9 cellular contexts compared by ENCODE assay signal in genomic region chr18:51236225-51236624, GRCh38. TPM values are rescaled to one million over a fixed set of nuclear protein-coding genes. Genes with fewer than 3 reads are reported as not detected.
A peak's percentile ranks its signal among the peaks of the same experiment; 100 is the strongest.
DNase-seq lines count a peak whose midpoint lies in the region; ATAC-seq, FAIRE-seq and TF ChIP-seq lines count a peak whose summit lies in the region.
"Had no signal": no experiment of that assay in that cellular context is flagged by ENCODE, and none has a peak within 500 bp of the region (broad histone marks: within the 10 kb centered on the region; RNA-seq: fewer than 3 reads in every experiment).

No MANE protein-coding gene starts in this region.

- no peaks in the 10 kb centered on the region for H3K36me3 ChIP-seq in body of pancreas (replicated peaks in 1 of 2; ENCODE audit: insufficient read depth in 1 of 2, low read depth in 2 of 2)
- H3K36me3 ChIP-seq in CD8-positive, alpha-beta T cell (ENCODE audit: insufficient read depth, low read length) = no peaks in the 10 kb centered on the region

- H3K27ac ChIP-seq in body of pancreas = no peak overlapping the region
- no peak overlapping the region for H3K27ac ChIP-seq in CD8-positive, alpha-beta T cell (ENCODE audit: low read depth, low read length)

- no peaks in the 10 kb centered on the region for H3K36me3 Mint-ChIP-seq in osteocyte (ENCODE audit: unreplicated experiment)
- H3K36me3 Mint-ChIP-seq in CD8-positive, alpha-beta T cell = no peaks in the 10 kb centered on the region
- H3K36me3 Mint-ChIP-seq: naive thymus-derived CD4-positive, alpha-beta T cell had no signal

- H3K27me3 Mint-ChIP-seq in osteocyte (ENCODE audit: unreplicated experiment) = no peaks in the 10 kb centered on the region
- H3K27me3 Mint-ChIP-seq in CD8-positive, alpha-beta T cell (ENCODE audit: low read depth) = no peaks in the 10 kb centered on the region

- TF ChIP-seq CTCF in body of pancreas (IDR thresholded peaks at IDR 0.05) = no peak
- TF ChIP-seq CTCF in osteocyte (IDR thresholded peaks at IDR 0.05) = no peak
- no peak for TF ChIP-seq CTCF in CD8-positive, alpha-beta T cell (IDR thresholded peaks at IDR 0.05)

- TF ChIP-seq POLR2A in H54 (IDR thresholded peaks at IDR 0.05; ENCODE audit: low read depth, low read length) = no peak
- no peak for TF ChIP-seq POLR2A in body of pancreas (IDR thresholded peaks at IDR 0.05)

- POLR2A ChIA-PET in CD8-positive, alpha-beta T cell (lab: Charles Lee) = no interaction called here

- DNase-seq in H54 (ENCODE audit: insufficient read length, low spot score) = peak; percentile 44
- DNase-seq in NCI-H460 (ENCODE audit: extremely low read depth, low read depth) = peak; percentile 53
- DNase-seq in body of pancreas = peak in 1 of 4 donors; percentile 11
- no peak for DNase-seq in osteocyte (ENCODE audit: extremely low spot score, unreplicated experiment)
- no peak for DNase-seq in CD8-positive, alpha-beta T cell
- no peak for DNase-seq in NCI-H1105 treated with DMSO at 0.1 percent for 48 hours (lab: John Stamatoyannopoulos, UW)
- DNase-seq: KG1; naive thymus-derived CD4-positive, alpha-beta T cell had no signal

- H3K4me1 ChIP-seq in body of pancreas = no peaks in the 10 kb centered on the region
- H3K4me1 ChIP-seq in CD8-positive, alpha-beta T cell (ENCODE audit: insufficient read depth, low read length) = no peaks in the 10 kb centered on the region

- H3K9me3 Mint-ChIP-seq in osteocyte (ENCODE audit: unreplicated experiment) = no peaks in the 10 kb centered on the region
- H3K9me3 Mint-ChIP-seq in CD8-positive, alpha-beta T cell = no peaks in the 10 kb centered on the region

- H3K27ac Mint-ChIP-seq in osteocyte (ENCODE audit: unreplicated experiment) = peak overlapping the region; percentile 31
- no peak overlapping the region for H3K27ac Mint-ChIP-seq in CD8-positive, alpha-beta T cell

- H3K4me1 Mint-ChIP-seq in osteocyte (ENCODE audit: unreplicated experiment) = peaks cover 30% of the 10 kb centered on the region
- no peaks in the 10 kb centered on the region for H3K4me1 Mint-ChIP-seq in CD8-positive, alpha-beta T cell (ENCODE audit: low read depth)

- no peak overlapping the region for H3K4me3 ChIP-seq in body of pancreas
- H3K4me3 ChIP-seq in CD8-positive, alpha-beta T cell (ENCODE audit: low read depth, low read length) = no peak overlapping the region

- ATAC-seq in body of pancreas (peak; percentile 33), HG02970 (IDR thresholded peaks at IDR 0.05; ENCODE audit: low FRiP score, unreplicated experiment) (no peak)
- ATAC-seq in CD8-positive, alpha-beta T cell = no peak
- ATAC-seq: naive thymus-derived CD4-positive, alpha-beta T cell had no signal

- H3K9me3 ChIP-seq in body of pancreas = no peaks in the 10 kb centered on the region
- H3K9me3 ChIP-seq in CD8-positive, alpha-beta T cell (ENCODE audit: low read length) = no peaks in the 10 kb centered on the region

- no peaks in the 10 kb centered on the region for H3K27me3 ChIP-seq in body of pancreas
- H3K27me3 ChIP-seq in CD8-positive, alpha-beta T cell (ENCODE audit: insufficient read depth, low read length) = no peaks in the 10 kb centered on the region

- intact Hi-C loops in body of pancreas (cut with DNase I) = no loop called here
- intact Hi-C loops in CD8-positive, alpha-beta T cell (cut with DNase I, micrococcal nuclease) = no loop called here

- CTCF ChIA-PET in CD8-positive, alpha-beta T cell (lab: Charles Lee) = no interaction called here

- H3K4me3 Mint-ChIP-seq in osteocyte (ENCODE audit: unreplicated experiment) = no peak overlapping the region
- no peak overlapping the region for H3K4me3 Mint-ChIP-seq in CD8-positive, alpha-beta T cell
- H3K4me3 Mint-ChIP-seq: naive thymus-derived CD4-positive, alpha-beta T cell had no signal

- FAIRE-seq in H54 (lab: Jason Lieb, UNC) = peak; percentile 96

- 39 to 57% methylated on average over 2 of the region's 2 CpGs for WGBS in body of pancreas, 2 donors

RNA-seq across cellular contexts. Expression of gene MEX3C, which starts 38.7 kb away (rescaled TPM):
- total RNA-seq in NCI-H460 (2014; rRNA removed; shearing (Covaris generic)) = 53.0 and 53.5 TPM in 2 replicates
- 11.4 and 15.7 TPM in 2 replicates for polyA plus RNA-seq in NCI-H460 (2014; cell fraction: nucleus; rRNA removed)
- 10 to 100 TPM; 16.5 to 16.6 TPM for total RNA-seq in body of pancreas
- total RNA-seq in osteocyte = 53.5 and 59.7 TPM in 2 replicates
- total RNA-seq in CD8-positive, alpha-beta T cell = 10 to 100 TPM; 78.7 to 83.3 TPM

Comparison
In these comparisons a context has a peak if more than half of its experiments do, and no peak if none do; other contexts are left out.
1. DNase-seq: peak in H54 (single experiment) and NCI-H460 (single experiment); none in osteocyte (single experiment), CD8-positive, alpha-beta T cell (0 of 7) and NCI-H1105 treated with DMSO at 0.1 percent for 48 hours (single experiment).